In genomic region chr2:1752751-1753150, GRCh38 we compare ENCODE assay signal across 14 cellular contexts.
"Had no signal": no experiment of that assay in that cellular context is flagged by ENCODE, and none has a peak within 500 bp of the region (broad histone marks: within the 10 kb centered on the region; RNA-seq: fewer than 3 reads in every experiment).

No MANE protein-coding gene starts in this region.

- H3K27ac ChIP-seq: cardiac muscle cell, esophagus muscularis mucosa, parathyroid adenoma, tibial nerve, VCaP had no signal

- H3K27ac Mint-ChIP-seq: activated T-cell treated with anti-CD3 and anti-CD28 coated beads, Interleukin-2, amount 50 U/mL, for 24 hours; memory B cell; stimulated activated naive B cell treated with anti-CD40 and anti-IgM and Interleukin-4, amounts not matched to agents 10 μg/mL and 1 μg/mL and 100 μg/mL, for 72 hours had no signal

- H3K4me1 ChIP-seq: parathyroid adenoma had no signal

- DNase-seq: activated CD4-positive, alpha-beta T cell treated with anti-CD3 and anti-CD28 coated beads for 1 hour; activated CD4-positive, alpha-beta T cell treated with anti-CD3 and anti-CD28 coated beads, Interleukin-2, amount 50 U/mL, for 48 hours; activated naive CD4-positive, alpha-beta T cell treated with anti-CD3 and anti-CD28 coated beads, Interleukin-2, amount 50 U/mL, for 16 hours; activated T-cell treated with anti-CD3 and anti-CD28 coated beads, Interleukin-2, amount 50 U/mL, for 24 hours; left ventricle myocardium superior; retina; stimulated activated naive B cell treated with anti-CD40 and anti-IgM and Interleukin-4, amounts not matched to agents 10 μg/mL and 1 μg/mL and 100 μg/mL, for 72 hours; T-helper 9 cell had no signal

- H3K36me3 ChIP-seq: cardiac muscle cell, esophagus muscularis mucosa, tibial nerve had no signal

- H3K36me3 Mint-ChIP-seq: memory B cell had no signal

- H2AFZ ChIP-seq: parathyroid adenoma had no signal

- H3K79me2 ChIP-seq: parathyroid adenoma had no signal

- H3K9me3 ChIP-seq: esophagus muscularis mucosa had no signal

- H3K4me3 ChIP-seq: cardiac muscle cell, esophagus muscularis mucosa, tibial nerve had no signal

- H3K9me3 Mint-ChIP-seq: activated T-cell treated with anti-CD3 and anti-CD28 coated beads, Interleukin-2, amount 50 U/mL, for 24 hours had no signal

- H3K27me3 ChIP-seq: cardiac muscle cell had no signal

- ATAC-seq: left ventricle myocardium superior; stimulated activated naive B cell treated with anti-CD40 and anti-IgM and Interleukin-4, amounts not matched to agents 10 μg/mL and 1 μg/mL and 100 μg/mL, for 72 hours had no signal

- H3K4me3 Mint-ChIP-seq: activated T-cell treated with anti-CD3 and anti-CD28 coated beads, Interleukin-2, amount 50 U/mL, for 24 hours; memory B cell; stimulated activated naive B cell treated with anti-CD40 and anti-IgM and Interleukin-4, amounts not matched to agents 10 μg/mL and 1 μg/mL and 100 μg/mL, for 72 hours had no signal
